1 cellular context compared by ENCODE assay signal in the genomic region with DNA sequence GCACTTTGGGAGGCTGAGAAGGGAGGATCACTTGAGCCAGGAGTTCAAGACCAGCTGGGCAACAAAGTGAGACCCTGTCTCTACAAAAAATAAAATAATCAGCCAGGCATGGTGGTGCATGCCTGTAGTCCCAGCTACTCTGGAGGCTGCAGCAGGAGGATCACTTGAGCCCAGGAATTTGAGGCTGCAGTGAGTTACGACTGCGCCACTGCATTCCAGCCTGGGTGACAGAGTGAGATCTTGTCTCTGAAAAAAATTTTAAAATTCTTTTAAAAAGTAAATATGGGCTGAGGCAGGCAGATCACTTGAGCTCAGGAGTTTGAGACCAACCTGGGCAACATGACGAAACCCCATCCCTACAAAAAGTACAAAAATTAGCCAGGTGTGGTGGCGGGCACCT.
TF ChIP-seq lines count a peak whose summit lies in the region.

No MANE protein-coding gene starts in this region.

TF ChIP-seq in HepG2, 621 proteins besides CTCF, POLR2A, EP300 and RAD21:
- TF ChIP-seq ZNF770 (CRISPR knock-in tag; IDR thresholded peaks at IDR 0.05), result peak; percentile 35; the same call in 1 of the 2 replicates
TF ChIP-seq in HepG2: peak in this region for 1; not testable (repeated sequence) for 620.
